In the genomic region with DNA sequence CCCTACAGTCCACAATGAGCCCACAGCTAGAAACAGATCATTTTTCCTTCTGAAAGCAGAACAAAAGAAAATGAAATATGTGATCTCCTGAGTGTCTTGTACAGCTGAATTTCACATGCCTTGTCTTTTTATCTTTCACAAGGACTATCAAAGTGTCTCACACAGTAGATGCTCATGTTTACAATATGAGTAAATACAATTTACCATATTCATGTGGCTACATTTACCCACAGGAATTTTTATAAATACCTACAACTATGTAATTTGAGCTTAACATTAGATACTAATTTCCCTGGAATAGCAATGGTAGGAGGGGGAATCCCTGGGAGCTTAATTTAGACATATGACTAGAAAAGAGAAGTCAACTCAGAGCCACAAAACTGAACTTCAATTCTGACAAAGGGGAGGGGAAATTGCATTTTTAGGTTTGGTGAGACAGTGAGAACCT, we compare ENCODE assay signal across 9 cellular contexts.
A peak's percentile ranks its signal among the peaks of the same experiment; 100 is the strongest.
DNase-seq lines count a peak whose midpoint lies in the region; ATAC-seq, FAIRE-seq and TF ChIP-seq lines count a peak whose summit lies in the region.
"Had no signal": no experiment of that assay in that cellular context is flagged by ENCODE, and none has a peak within 500 bp of the region (broad histone marks: within the 10 kb centered on the region; RNA-seq: fewer than 3 reads in every experiment).

No MANE protein-coding gene starts in this region.

- H2BK15ac ChIP-seq in IMR-90 (ENCODE audit: low read depth, low read length), result no peak overlapping the region

- no peaks in the 10 kb centered on the region for H3K79me2 ChIP-seq in HCT116 (ENCODE audit: insufficient read depth, low read length)

- H2AK9ac ChIP-seq in IMR-90 (replicated peaks; ENCODE audit: low read depth, low read length, poor library complexity), result no peak overlapping the region

- no peaks in the 10 kb centered on the region for H3K36me3 ChIP-seq in HCT116 (ENCODE audit: control insufficient read depth in 1 of 2, insufficient read depth in 2 of 2, low read length in 2 of 2)
- no peaks in the 10 kb centered on the region for H3K36me3 ChIP-seq in IMR-90 (ENCODE audit: control insufficient read depth, insufficient read depth, low read length)
- no peaks in the 10 kb centered on the region for H3K36me3 ChIP-seq in kidney (ENCODE audit: control insufficient read depth in 1 of 2, insufficient read depth in 2 of 2, low read length in 2 of 2)
- no peaks in the 10 kb centered on the region for H3K36me3 ChIP-seq in HAP-1 (replicated peaks)

- H3K9me1 ChIP-seq in IMR-90 (ENCODE audit: insufficient read depth, low read length), result no peaks in the 10 kb centered on the region

- RAD21 ChIA-PET in HCT116 (lab: Charles Lee; ENCODE audit: low non-redundant PET in 1 of 2, low total read pairs in 2 of 2, uncharacterized antibody in 2 of 2, unreplicated experiment in 2 of 2), result no interaction called here

- H3K9ac ChIP-seq in HCT116 (ENCODE audit: low read length), result no peak overlapping the region
- H3K9ac ChIP-seq in IMR-90 (ENCODE audit: low read depth, low read length), result no peak overlapping the region
- no peak overlapping the region for H3K9ac ChIP-seq in kidney (ENCODE audit: low read length in 2 of 2)

- in situ Hi-C loops in IMR-90 (cut with MboI; ENCODE audit: low sequenced_read_pairs) (no loop called here), HAP-1 (cut with MboI; ENCODE audit: low sequenced_read_pairs) (no loop called here)

- H4K5ac ChIP-seq in IMR-90 (ENCODE audit: low read depth, low read length), result no peak overlapping the region

- ATAC-seq in GM18519 (IDR thresholded peaks at IDR 0.05; ENCODE audit: low FRiP score, unreplicated experiment), result peak; percentile 57
- ATAC-seq in HCT116, result peak; percentile 72
- ATAC-seq in IMR-90 (ENCODE audit: low read depth), result peak; percentile 63; the same call in 1 of the 2 replicates

- H2AFZ ChIP-seq in HCT116 (ENCODE audit: low read depth, low read length, poor library complexity, severe bottlenecking) (peak overlapping the region; percentile 38), IMR-90 (replicated peaks; ENCODE audit: low read length, poor library complexity) (no peak overlapping the region)

- H3K4me2 ChIP-seq in HCT116 (ENCODE audit: low read length) (peak overlapping the region; percentile 44), IMR-90 (ENCODE audit: low read depth, low read length) (peak overlapping the region; percentile 27; the same call in 1 of the 2 replicates)

- no peak overlapping the region for H3K56ac ChIP-seq in IMR-90 (ENCODE audit: extremely low read depth, insufficient read depth, low read length)

- no peak for FAIRE-seq in kidney (lab: Jason Lieb, UNC)

- no peak overlapping the region for H2AK5ac ChIP-seq in IMR-90 (ENCODE audit: low read depth, low read length)

- H3K27ac ChIP-seq in HCT116 (ENCODE audit: low read depth, low read length), result no peak overlapping the region
- no peak overlapping the region for H3K27ac ChIP-seq in IMR-90 (ENCODE audit: insufficient read depth, low read length)
- H3K27ac ChIP-seq in kidney (ENCODE audit: low read depth in 2 of 2, low read length in 2 of 2), result no peak overlapping the region

- dilution Hi-C loops in IMR-90 (cut with HindIII; ENCODE audit: low sequenced_read_pairs, unreplicated experiment), result no loop called here

- no peaks in the 10 kb centered on the region for H3K9me2 ChIP-seq in HCT116 (ENCODE audit: insufficient read depth)

- peak overlapping the region in 1 of 2 experiments; percentile 21; a peak in 1 of 4 replicates for H4K8ac ChIP-seq in IMR-90 (ENCODE audit: low read depth in 2 of 2, low read length in 2 of 2)

- H2BK20ac ChIP-seq in IMR-90 (ENCODE audit: low read depth, low read length), result no peak overlapping the region

- H3K9me3 ChIP-seq in HCT116 (ENCODE audit: control insufficient read depth in 1 of 2, insufficient read depth in 1 of 2, low read depth in 1 of 2, low read length in 2 of 2), result no peaks in the 10 kb centered on the region
- no peaks in the 10 kb centered on the region for H3K9me3 ChIP-seq in IMR-90 (ENCODE audit: control insufficient read depth, insufficient read depth, low read length)
- H3K9me3 ChIP-seq in kidney (ENCODE audit: control insufficient read depth in 1 of 2, low read length in 2 of 2), result no peaks in the 10 kb centered on the region
- no peaks in the 10 kb centered on the region for H3K9me3 ChIP-seq in HAP-1

- no peak for TF ChIP-seq RAD21 in HCT116 (IDR thresholded peaks at IDR 0.05; ENCODE audit: low read depth)
- no peak for TF ChIP-seq RAD21 in IMR-90 (IDR thresholded peaks at IDR 0.05; ENCODE audit: low read length)

- H3K4me3 ChIP-seq in HCT116 (replicated peaks in 1 of 2; ENCODE audit: low read depth in 1 of 2, low read length in 2 of 2) (peak overlapping the region in 1 of 2 experiments; percentile 2; a peak in 1 of 4 replicates), IMR-90 (ENCODE audit: insufficient read depth, low read depth, low read length) (no peak overlapping the region), kidney (ENCODE audit: low read length in 2 of 2) (no peak overlapping the region), HAP-1 (no peak overlapping the region)

- no peaks in the 10 kb centered on the region for H3K79me1 ChIP-seq in IMR-90 (ENCODE audit: low read depth in 1 of 2, low read length in 2 of 2)

- H4K20me1 ChIP-seq in HCT116 (ENCODE audit: insufficient read depth), result no peaks in the 10 kb centered on the region
- H4K20me1 ChIP-seq in IMR-90 (ENCODE audit: insufficient read depth, low read length), result no peaks in the 10 kb centered on the region

- TF ChIP-seq CTCF in HCT116 (IDR thresholded peaks at IDR 0.05 in 2 of 3, conservative IDR thresholded peaks at IDR 0.05 in 1 of 3; ENCODE audit: borderline replicate concordance in 1 of 3, insufficient read depth in 1 of 3, low read depth in 2 of 3, low read length in 2 of 3) (no peak), IMR-90 (conservative IDR thresholded peaks at IDR 0.05; ENCODE audit: low read depth, low read length) (no peak), kidney (IDR thresholded peaks at IDR 0.05; ENCODE audit: borderline replicate concordance, extremely low read depth, insufficient read depth) (no peak)

- no peak overlapping the region for H3K14ac ChIP-seq in IMR-90 (replicated peaks; ENCODE audit: low read depth, low read length)

- peak overlapping the region; percentile 5; the same call in 1 of the 2 replicates for H2BK120ac ChIP-seq in IMR-90 (ENCODE audit: low read depth, low read length)

- H3K18ac ChIP-seq in IMR-90 (ENCODE audit: low read depth, low read length), result no peak overlapping the region; the same call in 1 of the 2 replicates

- peaks cover 13% of the 10 kb centered on the region in 2 experiments for H3K4me1 ChIP-seq in HCT116 (ENCODE audit: control insufficient read depth in 1 of 2, insufficient read depth in 2 of 2, low read length in 2 of 2)
- H3K4me1 ChIP-seq in IMR-90 (ENCODE audit: control insufficient read depth, insufficient read depth, low read length), result 0 out of 2 replicates have a peak, but pooled peaks cover 1% of the 10 kb centered on the region
- no peaks in the 10 kb centered on the region for H3K4me1 ChIP-seq in kidney (ENCODE audit: control insufficient read depth in 1 of 2, insufficient read depth in 1 of 2, low read depth in 1 of 2, low read length in 2 of 2)
- H3K4me1 ChIP-seq in HAP-1, result no peaks in the 10 kb centered on the region

- H3K4ac ChIP-seq in IMR-90 (ENCODE audit: low read depth, low read length), result no peak overlapping the region

- H2BK5ac ChIP-seq in IMR-90 (ENCODE audit: low read depth, low read length, poor library complexity, severe bottlenecking), result no peak overlapping the region

- CTCF ChIA-PET in HCT116 (lab: Charles Lee) (no interaction called here), IMR-90 (lab: Yijun Ruan, JAX) (no interaction called here)

- no peak overlapping the region for H4K91ac ChIP-seq in IMR-90 (ENCODE audit: insufficient read depth, low read depth, low read length)

- DNase-seq in HCT116 (ENCODE audit: low read depth, low spot score) (peak; percentile 2), IMR-90 (peak; percentile 50), kidney tubule cell (ENCODE audit: low spot score) (peak; percentile 52), NCI-H187 (lab: John Stamatoyannopoulos, UW) (no peak), cortex of kidney (lab: John Stamatoyannopoulos, UW) (no peak), kidney (no peak), HAP-1 (ENCODE audit: low spot score in 2 of 2) (no peak)
- DNase-seq: activated CD4-positive, alpha-beta T cell treated with anti-CD3 and anti-CD28 coated beads, Interleukin-2, amount 50 U/mL, for 4 hours had no signal

- no TSS peak for BruUV-seq in HCT116 (replicated peaks; lab: Mats Ljungman, UMichigan)
- BruUV-seq in IMR-90 (replicated peaks; lab: Mats Ljungman, UMichigan), result no TSS peak

- H3K27me3 ChIP-seq in HCT116 (ENCODE audit: insufficient read depth, low read length), result no peaks in the 10 kb centered on the region
- no peaks in the 10 kb centered on the region for H3K27me3 ChIP-seq in IMR-90 (ENCODE audit: control insufficient read depth, insufficient read depth, low read length)
- no peaks in the 10 kb centered on the region for H3K27me3 ChIP-seq in HAP-1 (ENCODE audit: low read depth)

- POLR2A ChIA-PET in HCT116 (lab: Charles Lee), result no interaction called here
- POLR2A ChIA-PET in IMR-90 (lab: Charles Lee; ENCODE audit: unreplicated experiment), result interaction anchor here (0.7 kb wide), 1 partner anchor 215 kb away, joined by 3 read pairs; no protein-coding TSS in a partner anchor

- intact Hi-C loops in HCT116 (cut with micrococcal nuclease), result no loop called here
- intact Hi-C loops in IMR-90 (cut with micrococcal nuclease), result no loop called here
- intact Hi-C loops in kidney (cut with DNase I), result no loop called here

- TF ChIP-seq POLR2A in HCT116 (IDR thresholded peaks at IDR 0.05; ENCODE audit: borderline replicate concordance, extremely low read depth, insufficient read depth, insufficient read length), result no peak
- no peak for TF ChIP-seq POLR2A in IMR-90 (IDR thresholded peaks at IDR 0.05; ENCODE audit: low read depth, low read length)

- no peak overlapping the region for H3K23ac ChIP-seq in IMR-90 (ENCODE audit: low read depth, low read length)

TF ChIP-seq in HCT116, 20 proteins besides CTCF, POLR2A, EP300 and RAD21 (continues in another document):
- TF ChIP-seq, protein P1, sequence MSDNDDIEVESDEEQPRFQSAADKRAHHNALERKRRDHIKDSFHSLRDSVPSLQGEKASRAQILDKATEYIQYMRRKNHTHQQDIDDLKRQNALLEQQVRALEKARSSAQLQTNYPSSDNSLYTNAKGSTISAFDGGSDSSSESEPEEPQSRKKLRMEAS (IDR thresholded peaks at IDR 0.05), result no peak
- no peak for TF ChIP-seq TCF7L2 (IDR thresholded peaks at IDR 0.05; ENCODE audit: borderline replicate concordance, extremely low read depth, insufficient read depth, insufficient read length)
- no peak for TF ChIP-seq CBX3 (IDR thresholded peaks at IDR 0.05; ENCODE audit: low read depth)

TF ChIP-seq in IMR-90, 13 proteins besides CTCF, POLR2A, EP300 and RAD21 (continues in another document):
- TF ChIP-seq MAZ (IDR thresholded peaks at IDR 0.05; ENCODE audit: borderline replicate concordance, low read depth, low read length) (no peak), FOS (IDR thresholded peaks at IDR 0.05; ENCODE audit: low read depth, low read length) (no peak), SMC3 (IDR thresholded peaks at IDR 0.05; ENCODE audit: low read depth, low read length) (no peak), MAFK (IDR thresholded peaks at IDR 0.05; ENCODE audit: low read depth, low read length) (no peak), MXI1 (IDR thresholded peaks at IDR 0.05; ENCODE audit: borderline replicate concordance, low read depth, low read length) (no peak)

Comparison
In these comparisons a context has a peak if more than half of its experiments do, and no peak if none do; other contexts are left out.
1. DNase-seq: peak in HCT116 (single experiment), IMR-90 (single experiment) and kidney tubule cell (single experiment); none in NCI-H187 (0 of 2), cortex of kidney (single experiment), kidney (single experiment) and HAP-1 (0 of 2).
2. Peak in every context shown above with its lines, with median percentiles within 50 percentile points of each other: ATAC-seq.